ENCODE assay signal across 8 cellular contexts in the genomic region with DNA sequence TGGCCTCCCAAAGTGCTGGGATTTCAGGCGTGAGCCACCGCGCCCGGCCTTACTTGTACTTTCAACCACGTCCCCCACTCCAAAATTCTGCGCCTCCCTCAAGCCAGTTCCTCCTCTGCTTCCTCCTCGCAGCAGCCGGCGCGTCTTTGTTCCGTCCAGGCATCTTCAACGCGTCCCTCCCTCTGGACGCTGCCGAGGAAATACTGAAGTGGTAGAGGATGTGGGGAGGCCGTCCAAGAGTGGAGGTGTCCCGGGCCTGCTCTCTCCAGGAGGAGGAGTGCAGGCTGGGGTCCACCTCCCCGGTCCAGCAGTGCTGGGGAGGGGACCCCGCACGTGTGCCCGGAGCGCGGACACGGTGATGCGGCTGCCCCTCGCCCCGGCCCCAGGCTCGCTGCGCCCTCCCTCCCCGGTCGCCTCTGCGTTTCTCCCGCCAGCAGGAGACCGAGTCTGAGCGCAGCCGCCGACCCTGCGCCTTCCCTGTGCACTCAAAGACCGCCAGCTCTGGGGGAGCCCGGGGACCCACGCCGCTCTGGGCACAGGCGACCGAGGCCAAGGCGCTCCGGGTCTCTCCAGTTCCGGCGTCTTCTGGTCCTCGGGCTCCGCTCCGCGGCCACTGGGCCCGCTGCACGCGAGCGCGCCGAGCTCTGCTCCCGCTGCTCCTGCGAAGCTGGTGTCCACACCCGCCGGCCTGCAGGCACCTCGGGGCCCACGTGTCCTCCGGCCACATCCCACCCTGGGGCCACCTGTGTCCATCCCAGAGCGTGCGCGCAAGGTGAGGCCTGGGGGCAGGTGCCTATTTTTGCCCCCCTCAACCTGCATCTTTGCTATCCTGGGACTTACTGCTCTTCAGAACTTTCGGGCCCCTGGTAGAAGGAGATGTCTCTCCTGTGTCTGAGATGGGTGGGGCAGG. TPM values are rescaled to one million over a fixed set of nuclear protein-coding genes. Genes with fewer than 3 reads are reported as not detected.
DNase-seq lines count a peak whose midpoint lies in the region; ATAC-seq, FAIRE-seq and TF ChIP-seq lines count a peak whose summit lies in the region.

No MANE protein-coding gene starts in this region.

- peaks cover 18% of the 10 kb centered on the region for H3K27me3 ChIP-seq in CD8-positive, alpha-beta memory T cell (ENCODE audit: insufficient read depth, low read length, poor library complexity, severe bottlenecking)

- intact Hi-C loops in MCF 10A (cut with micrococcal nuclease): loop anchor here (1.0 kb wide), 1 partner anchor 92 kb away; no protein-coding TSS in a partner anchor

- H3K4me1 Mint-ChIP-seq in CD8-positive, alpha-beta memory T cell: peaks cover 9 to 16% (median 15%) of the 10 kb centered on the region in 3 donors
- H3K4me1 Mint-ChIP-seq in T-helper 2 cell treated with Interferon-gamma antibody and Interleukin-4, amounts not matched to agents 5 μg/mL and 100 μg/mL, for 36 hours (ENCODE audit: low read depth): peaks cover 11% of the 10 kb centered on the region
- no peaks in the 10 kb centered on the region for H3K4me1 Mint-ChIP-seq in MCF 10A (ENCODE audit: insufficient read depth, unreplicated experiment)

- FAIRE-seq in GM12892 (lab: Jason Lieb, UNC): no peak

- H3K9me3 Mint-ChIP-seq in CD8-positive, alpha-beta memory T cell: peaks cover 0 to 3% (median 0%) of the 10 kb centered on the region in 5 donors
- no peaks in the 10 kb centered on the region for H3K9me3 Mint-ChIP-seq in T-helper 2 cell treated with Interferon-gamma antibody and Interleukin-4, amounts not matched to agents 5 μg/mL and 100 μg/mL, for 36 hours
- H3K9me3 Mint-ChIP-seq in MCF 10A (ENCODE audit: unreplicated experiment): no peaks in the 10 kb centered on the region

- peak; percentile 25 to 71 (median 43) for DNase-seq in CD8-positive, alpha-beta memory T cell
- DNase-seq in KBM-7 (peak; percentile 53), MCF 10A (ENCODE audit: unreplicated experiment) (peak; percentile 36), iris pigment epithelial cell (ENCODE audit: low read depth) (peak; percentile 60), GM12892 (ENCODE audit: insufficient read length) (no peak)
- peak; percentile 51 for DNase-seq in T-helper 2 cell treated with Interferon-gamma antibody and Interleukin-4, amounts not matched to agents 5 μg/mL and 100 μg/mL, for 36 hours (ENCODE audit: low spot score)
- peak; percentile 29 to 45 for DNase-seq in stimulated activated CD4-positive, alpha-beta T cell treated with anti-CD3 and anti-CD28 coated beads, Interleukin-15, amount 100 ng/mL, for 1 hour (ENCODE audit: low read depth in 1 of 2, low spot score in 1 of 2)

- H3K4me1 ChIP-seq in CD8-positive, alpha-beta memory T cell (ENCODE audit: insufficient read depth, low read length): peaks cover 5% of the 10 kb centered on the region

- H3K27ac Mint-ChIP-seq in CD8-positive, alpha-beta memory T cell: no peak overlapping the region
- no peak overlapping the region for H3K27ac Mint-ChIP-seq in T-helper 2 cell treated with Interferon-gamma antibody and Interleukin-4, amounts not matched to agents 5 μg/mL and 100 μg/mL, for 36 hours
- H3K27ac Mint-ChIP-seq in MCF 10A (ENCODE audit: low read depth, unreplicated experiment): no peak overlapping the region

- CTCF ChIA-PET in CD8-positive, alpha-beta memory T cell (lab: Charles Lee): interaction anchor here (0.7 to 2.1 kb wide), 9 partner anchors 57 to 128 kb away, joined by 3 to 10 read pairs (median 4); a partner anchor contains a TSS
- CTCF ChIA-PET in MCF 10A (lab: Yijun Ruan, JAX): interaction anchor here (0.6 to 1.1 kb wide), 6 partner anchors 12 to 292 kb away, joined by 3 to 4 read pairs (median 3); no protein-coding TSS in a partner anchor

- POLR2A ChIA-PET in CD8-positive, alpha-beta memory T cell (lab: Charles Lee): interaction anchor here (0.8 kb wide), 1 partner anchor 57 kb away, joined by 4 read pairs; a partner anchor contains a TSS
- POLR2A ChIA-PET in MCF 10A (lab: Yijun Ruan, JAX): interaction anchor here (0.9 to 1.0 kb wide), 2 partner anchors 16 to 125 kb away, joined by 3 to 4 read pairs; no protein-coding TSS in a partner anchor

- no peaks in the 10 kb centered on the region for H3K36me3 ChIP-seq in CD8-positive, alpha-beta memory T cell (ENCODE audit: insufficient read depth, low read length)

- in situ Hi-C loops in KBM-7 (cut with MboI; ENCODE audit: low pct_unique_long_range_greater_than_20kb, low sequenced_read_pairs): no loop called here

- H3K36me3 Mint-ChIP-seq in CD8-positive, alpha-beta memory T cell: no peaks in the 10 kb centered on the region
- H3K36me3 Mint-ChIP-seq in T-helper 2 cell treated with Interferon-gamma antibody and Interleukin-4, amounts not matched to agents 5 μg/mL and 100 μg/mL, for 36 hours (ENCODE audit: low read depth): no peaks in the 10 kb centered on the region
- H3K36me3 Mint-ChIP-seq in MCF 10A (ENCODE audit: insufficient read depth, unreplicated experiment): no peaks in the 10 kb centered on the region

- peak; percentile 53 for TF ChIP-seq CTCF in MCF 10A (IDR thresholded peaks at IDR 0.05; ENCODE audit: unreplicated experiment)

- no peak for ATAC-seq in GM19035 (IDR thresholded peaks at IDR 0.05; ENCODE audit: unreplicated experiment)

- no peak for TF ChIP-seq POLR2A in GM12892 (IDR thresholded peaks at IDR 0.05; ENCODE audit: low read depth, low read length)

- BruUV-seq in MCF 10A (replicated peaks; lab: Mats Ljungman, UMichigan): no TSS peak

- no peak overlapping the region for H3K27ac ChIP-seq in CD8-positive, alpha-beta memory T cell (ENCODE audit: low read depth, low read length)

- H3K4me3 ChIP-seq in CD8-positive, alpha-beta memory T cell (ENCODE audit: low read length): peak overlapping the region; percentile 41

- peak overlapping the region; percentile 49 to 89 (median 78) for H3K4me3 Mint-ChIP-seq in CD8-positive, alpha-beta memory T cell
- peak overlapping the region; percentile 55 for H3K4me3 Mint-ChIP-seq in T-helper 2 cell treated with Interferon-gamma antibody and Interleukin-4, amounts not matched to agents 5 μg/mL and 100 μg/mL, for 36 hours
- peak overlapping the region; percentile 57 for H3K4me3 Mint-ChIP-seq in MCF 10A (ENCODE audit: unreplicated experiment)

- peaks cover 43 to 60% of the 10 kb centered on the region in 2 donors for H3K27me3 Mint-ChIP-seq in CD8-positive, alpha-beta memory T cell
- peaks cover 61% of the 10 kb centered on the region for H3K27me3 Mint-ChIP-seq in T-helper 2 cell treated with Interferon-gamma antibody and Interleukin-4, amounts not matched to agents 5 μg/mL and 100 μg/mL, for 36 hours (ENCODE audit: low read depth)
- peaks cover 89% of the 10 kb centered on the region for H3K27me3 Mint-ChIP-seq in MCF 10A (ENCODE audit: insufficient read depth, unreplicated experiment)

- H3K9me3 ChIP-seq in CD8-positive, alpha-beta memory T cell (ENCODE audit: low read length): no peaks in the 10 kb centered on the region

RNA-seq across cellular contexts. Expression of a gene that starts 31.7 kb away (rescaled TPM):
- total RNA-seq in CD8-positive, alpha-beta memory T cell: 10 to 100 TPM; 16.9 to 17.5 TPM
- polyA plus RNA-seq in CD8-positive, alpha-beta memory T cell: 11.0 TPM
- 4.3 and 4.7 TPM in 2 replicates for total RNA-seq in MCF 10A (2022)
- polyA plus RNA-seq in GM12892 (2012; ENCODE audit: missing spikeins): 6.8 TPM

RNA-seq across cellular contexts. Expression of a gene that starts 41.5 kb away (rescaled TPM):
- 10 to 100 TPM; 67.0 to 67.7 TPM for total RNA-seq in CD8-positive, alpha-beta memory T cell
- 59.8 TPM for polyA plus RNA-seq in CD8-positive, alpha-beta memory T cell
- total RNA-seq in MCF 10A (2022): 43.2 and 49.3 TPM in 2 replicates
- 29.7 TPM for polyA plus RNA-seq in GM12892 (2012; ENCODE audit: missing spikeins)

RNA-seq across cellular contexts. Expression of a gene that starts 41.6 kb away (rescaled TPM):
- under 1 TPM; 0.49 to 0.83 TPM for total RNA-seq in CD8-positive, alpha-beta memory T cell
- 0.28 TPM for polyA plus RNA-seq in CD8-positive, alpha-beta memory T cell
- 1.2 and 1.4 TPM in 2 replicates for total RNA-seq in MCF 10A (2022)
- 0.42 TPM for polyA plus RNA-seq in GM12892 (2012; ENCODE audit: missing spikeins)

RNA-seq across cellular contexts. Expression of a gene that starts 51.2 kb away (rescaled TPM):
- total RNA-seq in CD8-positive, alpha-beta memory T cell: 10 to 100 TPM; 17.3 to 18.0 TPM
- polyA plus RNA-seq in CD8-positive, alpha-beta memory T cell: 17.2 TPM
- total RNA-seq in MCF 10A (2022): 15.7 and 16.2 TPM in 2 replicates
- polyA plus RNA-seq in GM12892 (2012; ENCODE audit: missing spikeins): 17.7 TPM

RNA-seq across cellular contexts. Expression of a gene that starts 56.8 kb away (rescaled TPM):
- total RNA-seq in CD8-positive, alpha-beta memory T cell: 10 to 100 TPM; 37.8 to 39.8 TPM
- polyA plus RNA-seq in CD8-positive, alpha-beta memory T cell: 59.6 TPM
- not detected in 2 replicates for total RNA-seq in MCF 10A (2022)
- not detected for polyA plus RNA-seq in GM12892 (2012; ENCODE audit: missing spikeins)
